Comparison of ENCODE assay signal across 32 cellular contexts in genomic region chr2:171505374-171505773, GRCh38. TPM values are rescaled to one million over a fixed set of nuclear protein-coding genes. Genes with fewer than 3 reads are reported as not detected.
A peak's percentile ranks its signal among the peaks of the same experiment; 100 is the strongest.
DNase-seq lines count a peak whose midpoint lies in the region; TF ChIP-seq lines count a peak whose summit lies in the region.
"Had no signal": no experiment of that assay in that cellular context is flagged by ENCODE, and none has a peak within 500 bp of the region (broad histone marks: within the 10 kb centered on the region; RNA-seq: fewer than 3 reads in every experiment).

No MANE protein-coding gene starts in this region.

- peaks cover 11% of the 10 kb centered on the region for H3K9me3 Mint-ChIP-seq in nephron progenitor cell
- H3K9me3 Mint-ChIP-seq: activated naive CD4-positive, alpha-beta T cell treated with anti-CD3 and anti-CD28 coated beads, Interleukin-2, amount 10 ng/mL, durations not matched to agents 7 days and 5 days; CD4-positive, alpha-beta T cell had no signal

- H3K23ac ChIP-seq in mesenchymal stem cell (ENCODE audit: low read length in 2 of 2) = no peak overlapping the region
- H3K23ac ChIP-seq in trophoblast cell (ENCODE audit: low read length) = no peak overlapping the region

- H4K12ac ChIP-seq in trophoblast cell (ENCODE audit: low read depth, low read length) = no peak overlapping the region

- H3K4me1 Mint-ChIP-seq in nephron progenitor cell = no peaks in the 10 kb centered on the region
- H3K4me1 Mint-ChIP-seq: activated naive CD4-positive, alpha-beta T cell treated with anti-CD3 and anti-CD28 coated beads, Interleukin-2, amount 10 ng/mL, durations not matched to agents 7 days and 5 days; endodermal cell had no signal

- H2AFZ ChIP-seq in mesenchymal stem cell (ENCODE audit: low read depth, low read length) (no peak overlapping the region), trophoblast cell (ENCODE audit: insufficient read depth, low read length, poor library complexity) (no peak overlapping the region)

- H3K4ac ChIP-seq in mesenchymal stem cell (ENCODE audit: low read depth in 1 of 2, low read length in 2 of 2) = no peak overlapping the region
- no peak overlapping the region for H3K4ac ChIP-seq in trophoblast cell (ENCODE audit: low read depth, low read length)

- TF ChIP-seq CTCF in AG10803 (conservative IDR thresholded peaks at IDR 0.05; ENCODE audit: low read length) = no peak
- no peak for TF ChIP-seq CTCF in cardiac fibroblast (IDR thresholded peaks at IDR 0.05; ENCODE audit: low read depth, low read length)
- TF ChIP-seq CTCF in colonic mucosa (IDR thresholded peaks at IDR 0.05) = no peak
- TF ChIP-seq CTCF in nephron progenitor cell (IDR thresholded peaks at IDR 0.05) = no peak

- DNase-seq in AG10803 (ENCODE audit: low read depth) (peak; percentile 12), OCI-M1 (lab: John Stamatoyannopoulos, UW) (peak; percentile 9), cardiac fibroblast (ENCODE audit: low read depth in 2 of 2) (peak; percentile 14 to 15), mesenchymal stem cell (no peak), trophoblast cell (no peak), colonic mucosa (no peak), nephron progenitor cell (no peak), erythroblast (lab: John Stamatoyannopoulos, UW) (no peak)
- DNase-seq: 8988T; activated CD8-positive, alpha-beta memory T cell treated with anti-CD3 and anti-CD28 coated beads, Interleukin-2, amount 50 U/mL, for 48 hours; activated CD8-positive, alpha-beta T cell treated with anti-CD3 and anti-CD28 coated beads for 36 hours; activated naive CD4-positive, alpha-beta T cell treated with anti-CD3 and anti-CD28 coated beads, Interleukin-2, amount 10 ng/mL, durations not matched to agents 7 days and 5 days; amygdala; CD4-positive, alpha-beta T cell; cortex of kidney; endodermal cell; lower lobe of right lung; natural killer cell; NCI-H1436; NCI-H2081; NCI-H226; NCI-H526 treated with DMSO at 0.1 percent for 48 hours; NK-92 treated with Interleukin-12 subunit alpha and Interleukin-12 subunit beta, amount 100 ng/mL, for 24 hours; ovary; PC-3; stimulated activated CD4-positive, alpha-beta T cell treated with anti-CD3 and anti-CD28 coated beads, Interleukin-2, amount 100 ng/mL, for 24 hours; stimulated activated naive CD8-positive, alpha-beta T cell treated with anti-CD3 and anti-CD28 coated beads, Interleukin-15, Interleukin-2, amounts not matched to agents 100 U/mL and 50 U/mL, for 24 hours; testis had no signal

- H2BK12ac ChIP-seq in mesenchymal stem cell (ENCODE audit: low read length in 2 of 2) (no peak overlapping the region), trophoblast cell (ENCODE audit: low read length) (no peak overlapping the region)

- H2BK5ac ChIP-seq in mesenchymal stem cell (ENCODE audit: low read depth, low read length, poor library complexity, severe bottlenecking) = no peak overlapping the region
- H2BK5ac ChIP-seq in trophoblast cell (ENCODE audit: low read depth, low read length, poor library complexity) = no peak overlapping the region

- H3K4me3 Mint-ChIP-seq in nephron progenitor cell = no peak overlapping the region
- H3K4me3 Mint-ChIP-seq: activated CD8-positive, alpha-beta T cell treated with anti-CD3 and anti-CD28 coated beads for 36 hours; activated naive CD4-positive, alpha-beta T cell treated with anti-CD3 and anti-CD28 coated beads, Interleukin-2, amount 10 ng/mL, durations not matched to agents 7 days and 5 days; CD4-positive, alpha-beta T cell; endodermal cell; natural killer cell had no signal

- H3K27me3 ChIP-seq in mesenchymal stem cell (ENCODE audit: control insufficient read depth in 1 of 2, insufficient read depth in 1 of 2, low read length in 2 of 2) (no peaks in the 10 kb centered on the region), trophoblast cell (ENCODE audit: insufficient read depth, low read length) (no peaks in the 10 kb centered on the region), colonic mucosa (no peaks in the 10 kb centered on the region)
- H3K27me3 ChIP-seq: esophagus muscularis mucosa, gastroesophageal sphincter, ovary, testis had no signal

- H3K27ac Mint-ChIP-seq in nephron progenitor cell = no peak overlapping the region
- H3K27ac Mint-ChIP-seq: activated CD8-positive, alpha-beta T cell treated with anti-CD3 and anti-CD28 coated beads for 36 hours; activated naive CD4-positive, alpha-beta T cell treated with anti-CD3 and anti-CD28 coated beads, Interleukin-2, amount 10 ng/mL, durations not matched to agents 7 days and 5 days; CD4-positive, alpha-beta T cell; endodermal cell; natural killer cell had no signal

- 100% methylated on average over 1 of the region's 2 CpGs for WGBS in mesenchymal stem cell
- no CpG with 5 or more reads among the region's 2 CpGs for WGBS in trophoblast cell (ENCODE audit: extremely low coverage, insufficient coverage, insufficient read length)

- H3K27ac ChIP-seq in mesenchymal stem cell (ENCODE audit: low read length, poor library complexity, severe bottlenecking) (peak overlapping the region; percentile 43), trophoblast cell (ENCODE audit: low read depth, low read length) (no peak overlapping the region), colonic mucosa (no peak overlapping the region)
- H3K27ac ChIP-seq: cardiac muscle cell, esophagus muscularis mucosa, gastroesophageal sphincter, HL-60, lower lobe of right lung, ovary, testis had no signal

- intact Hi-C loops in colonic mucosa (cut with DNase I) = no loop called here

- H3K4me3 ChIP-seq in AG10803 (ENCODE audit: low read length) (no peak overlapping the region), cardiac fibroblast (replicated peaks in 1 of 2; ENCODE audit: low read depth in 2 of 2, low read length in 2 of 2) (no peak overlapping the region), mesenchymal stem cell (ENCODE audit: insufficient read depth in 1 of 2, low read depth in 1 of 2, low read length in 2 of 2) (no peak overlapping the region), trophoblast cell (ENCODE audit: low read depth, low read length) (no peak overlapping the region), colonic mucosa (no peak overlapping the region)
- H3K4me3 ChIP-seq: cardiac muscle cell, esophagus muscularis mucosa, gastroesophageal sphincter, lower lobe of right lung, ovary, testis had no signal

- H2BK120ac ChIP-seq in mesenchymal stem cell (ENCODE audit: low read depth, low read length) (no peak overlapping the region), trophoblast cell (ENCODE audit: insufficient read depth, low read length, poor library complexity) (no peak overlapping the region)

- H3K9me3 ChIP-seq in mesenchymal stem cell (ENCODE audit: control insufficient read depth, low read length) (no peaks in the 10 kb centered on the region), trophoblast cell (ENCODE audit: insufficient read depth, low read depth, low read length) (no peaks in the 10 kb centered on the region), colonic mucosa (no peaks in the 10 kb centered on the region)
- H3K9me3 ChIP-seq: esophagus muscularis mucosa, gastroesophageal sphincter, lower lobe of right lung, ovary, testis had no signal

- no peak overlapping the region for H2AK5ac ChIP-seq in mesenchymal stem cell (ENCODE audit: low read length, severe bottlenecking)
- H2AK5ac ChIP-seq in trophoblast cell (ENCODE audit: low read length) = no peak overlapping the region

- H4K8ac ChIP-seq in mesenchymal stem cell (ENCODE audit: low read length) (no peak overlapping the region), trophoblast cell (ENCODE audit: low read depth, low read length) (no peak overlapping the region)

- no peaks in the 10 kb centered on the region for H3K36me3 Mint-ChIP-seq in nephron progenitor cell (ENCODE audit: low read depth)
- H3K36me3 Mint-ChIP-seq: activated naive CD4-positive, alpha-beta T cell treated with anti-CD3 and anti-CD28 coated beads, Interleukin-2, amount 10 ng/mL, durations not matched to agents 7 days and 5 days; natural killer cell had no signal

- H3K79me1 ChIP-seq in mesenchymal stem cell (replicated peaks; ENCODE audit: low read length, poor library complexity, severe bottlenecking) (no peaks in the 10 kb centered on the region), trophoblast cell (ENCODE audit: low read length) (no peaks in the 10 kb centered on the region)

- H3K18ac ChIP-seq in mesenchymal stem cell (ENCODE audit: low read depth in 1 of 2, low read length in 2 of 2) = no peak overlapping the region
- H3K18ac ChIP-seq in trophoblast cell (ENCODE audit: low read length) = no peak overlapping the region

- no peak overlapping the region for H4K91ac ChIP-seq in mesenchymal stem cell (ENCODE audit: low read length)
- no peak overlapping the region for H4K91ac ChIP-seq in trophoblast cell (ENCODE audit: low read depth, low read length)

- H3K27me3 Mint-ChIP-seq in nephron progenitor cell (ENCODE audit: low read depth, poor library complexity) = no peaks in the 10 kb centered on the region
- H3K27me3 Mint-ChIP-seq: activated CD8-positive, alpha-beta T cell treated with anti-CD3 and anti-CD28 coated beads for 36 hours; CD4-positive, alpha-beta T cell had no signal

- H3K14ac ChIP-seq in mesenchymal stem cell (ENCODE audit: low read length in 2 of 2) = no peak overlapping the region
- no peak overlapping the region for H3K14ac ChIP-seq in trophoblast cell (ENCODE audit: low read length)

- H2BK15ac ChIP-seq in mesenchymal stem cell (ENCODE audit: low read depth, poor library complexity, severe bottlenecking) = no peak overlapping the region

- H3K4me2 ChIP-seq in mesenchymal stem cell (ENCODE audit: low read length, poor library complexity, severe bottlenecking) (no peak overlapping the region), trophoblast cell (ENCODE audit: low read length) (no peak overlapping the region)

- H3K36me3 ChIP-seq in mesenchymal stem cell (ENCODE audit: control insufficient read depth in 1 of 2, insufficient read depth in 2 of 2, low read depth in 1 of 2, low read length in 2 of 2) = no peaks in the 10 kb centered on the region
- H3K36me3 ChIP-seq in trophoblast cell (ENCODE audit: control insufficient read depth in 1 of 2, insufficient read depth in 2 of 2, low read length in 2 of 2) = no peaks in the 10 kb centered on the region
- no peaks in the 10 kb centered on the region for H3K36me3 ChIP-seq in colonic mucosa
- H3K36me3 ChIP-seq: cardiac muscle cell, esophagus muscularis mucosa, gastroesophageal sphincter, lower lobe of right lung, ovary had no signal

- no peak overlapping the region for H3K9ac ChIP-seq in mesenchymal stem cell (ENCODE audit: low read length)
- H3K9ac ChIP-seq in trophoblast cell (ENCODE audit: low read length) = no peak overlapping the region
- no peak overlapping the region for H3K9ac ChIP-seq in colonic mucosa (ENCODE audit: low read depth in 2 of 2, low read length in 2 of 2)

- H3K79me2 ChIP-seq in trophoblast cell (ENCODE audit: control insufficient read depth, insufficient read depth, low read length, poor library complexity) = no peaks in the 10 kb centered on the region

- TF ChIP-seq POLR2A in erythroblast (IDR thresholded peaks at IDR 0.05; ENCODE audit: low read length) = no peak

- H3K4me1 ChIP-seq in mesenchymal stem cell (ENCODE audit: control insufficient read depth, insufficient read depth, low read depth, low read length) (peaks cover 2% of the 10 kb centered on the region), trophoblast cell (ENCODE audit: control insufficient read depth in 1 of 2, insufficient read depth in 2 of 2, low read length in 2 of 2) (no peaks in the 10 kb centered on the region), colonic mucosa (no peaks in the 10 kb centered on the region)
- H3K4me1 ChIP-seq: esophagus muscularis mucosa, gastroesophageal sphincter, lower lobe of right lung, testis had no signal

RNA-seq across cellular contexts. Expression of gene CYBRD1, which starts 16.9 kb away (rescaled TPM):
- polyA plus RNA-seq in mesenchymal stem cell (2013, experiment 1 of 2) = 70.7 TPM
- polyA plus RNA-seq in mesenchymal stem cell (2013, experiment 2 of 2) = 74.4 TPM
- 1.1 and 1.2 TPM in 2 replicates for polyA plus RNA-seq in trophoblast cell (2013)
- total RNA-seq in colonic mucosa = 10 to 100 TPM; 12.4 to 35.6 TPM

Comparison
In these comparisons a context has a peak if more than half of its experiments do, and no peak if none do; other contexts are left out.
1. DNase-seq: peak in AG10803 (single experiment), OCI-M1 (single experiment) and cardiac fibroblast (2 of 2); none in mesenchymal stem cell (single experiment), trophoblast cell (0 of 2), colonic mucosa (single experiment), nephron progenitor cell (single experiment) and erythroblast (0 of 2).